ENCODE assay signal across 9 cellular contexts in genomic region chr12:12533238-12533829, GRCh38. TPM values are rescaled to one million over a fixed set of nuclear protein-coding genes. Genes with fewer than 3 reads are reported as not detected.
DNase-seq lines count a peak whose midpoint lies in the region; ATAC-seq, FAIRE-seq and TF ChIP-seq lines count a peak whose summit lies in the region.
"Had no signal": no experiment of that assay in that cellular context is flagged by ENCODE, and none has a peak within 500 bp of the region (broad histone marks: within the 10 kb centered on the region; RNA-seq: fewer than 3 reads in every experiment).

No MANE protein-coding gene starts in this region.

- dilution Hi-C loops in keratinocyte (cut with MboI; ENCODE audit: extremely low pct_ligation_motif_present, low sequenced_read_pairs) = no loop called here

- H3K79me2 ChIP-seq in keratinocyte (ENCODE audit: control insufficient read depth, insufficient read depth, low read length) = no peaks in the 10 kb centered on the region

- H3K4me3 ChIP-seq in adipocyte (ENCODE audit: low read length) (no peak overlapping the region), keratinocyte (ENCODE audit: control insufficient read depth in 2 of 3, extremely low read depth in 1 of 3, insufficient read depth in 2 of 3, low read depth in 1 of 3, low read length in 3 of 3) (no peak overlapping the region), thymus (ENCODE audit: low read length) (no peak overlapping the region)

- FAIRE-seq in keratinocyte (lab: Jason Lieb, UNC) = peak; percentile 80

- peak overlapping the region; percentile 55 for H3K4me2 ChIP-seq in keratinocyte (ENCODE audit: control insufficient read depth, extremely low read depth, insufficient read depth, low read depth, low read length)

- H3K36me3 ChIP-seq in adipocyte (ENCODE audit: control insufficient read depth, insufficient read depth, low read length, severe bottlenecking) (no peaks in the 10 kb centered on the region), keratinocyte (ENCODE audit: control insufficient read depth in 2 of 2, extremely low read depth in 1 of 2, insufficient read depth in 2 of 2, low read length in 2 of 2) (no peaks in the 10 kb centered on the region), thymus (ENCODE audit: control insufficient read depth, insufficient read depth) (no peaks in the 10 kb centered on the region)

- no peak for TF ChIP-seq CTCF in keratinocyte (optimal IDR thresholded peaks at IDR 0.05 in 1 of 3, IDR thresholded peaks at IDR 0.05 in 1 of 3, conservative IDR thresholded peaks at IDR 0.05 in 1 of 3; ENCODE audit: extremely low read depth in 1 of 3, insufficient read depth in 2 of 3, low read length in 3 of 3)

- no peaks in the 10 kb centered on the region for H3K9me3 ChIP-seq in adipocyte (ENCODE audit: control insufficient read depth, low read length)
- no peaks in the 10 kb centered on the region for H3K9me3 ChIP-seq in keratinocyte (ENCODE audit: control insufficient read depth, low read depth, low read length)
- H3K9me3 ChIP-seq in thymus (ENCODE audit: control insufficient read depth) = no peaks in the 10 kb centered on the region

- H3K9me1 ChIP-seq in keratinocyte (ENCODE audit: control insufficient read depth, extremely low read depth, insufficient read depth, low read length) = no peaks in the 10 kb centered on the region

- WGBS in thymus = 84% methylated on average over 6 of the region's 6 CpGs

- H3K9ac ChIP-seq in adipocyte (ENCODE audit: low read length) (no peak overlapping the region), keratinocyte (ENCODE audit: control insufficient read depth, extremely low read depth, insufficient read depth, low read length) (peak overlapping the region; percentile 51)

- H3K4me1 ChIP-seq in adipocyte (ENCODE audit: control insufficient read depth, insufficient read depth, low read length) (no peaks in the 10 kb centered on the region), keratinocyte (ENCODE audit: control insufficient read depth, extremely low read depth, insufficient read depth, low read length) (peaks cover 14% of the 10 kb centered on the region), thymus (ENCODE audit: control insufficient read depth, insufficient read depth, low read length) (peaks cover 3% of the 10 kb centered on the region)

- ATAC-seq in GM19467 (IDR thresholded peaks at IDR 0.05; ENCODE audit: unreplicated experiment) (no peak), GM19395 (IDR thresholded peaks at IDR 0.05; ENCODE audit: unreplicated experiment) (no peak)

- H4K20me1 ChIP-seq in keratinocyte (ENCODE audit: control insufficient read depth, extremely low read depth, insufficient read depth, low read length) = no peaks in the 10 kb centered on the region

- H3K27ac ChIP-seq in keratinocyte (ENCODE audit: control insufficient read depth, insufficient read depth, low read length) = peak overlapping the region; percentile 36
- peak overlapping the region; percentile 58 for H3K27ac ChIP-seq in thymus (ENCODE audit: low read depth)

- DNase-seq in NCI-H748 (lab: John Stamatoyannopoulos, UW; ENCODE audit: unreplicated experiment) (peak; percentile 6), NCI-H748 treated with DMSO at 0.1 percent for 48 hours (lab: John Stamatoyannopoulos, UW) (no peak), adipocyte (ENCODE audit: low read depth) (peak; percentile 30), keratinocyte (ENCODE audit: low read depth, low spot score) (peak; percentile 57), activated gamma-delta T cell (lab: John Stamatoyannopoulos, UW) (no peak)
- DNase-seq: stimulated activated CD4-positive, alpha-beta T cell treated with anti-CD3 and anti-CD28 coated beads, Interleukin-4, amount 100 ng/mL, for 4 hours had no signal

- peak overlapping the region; percentile 37 for H2AFZ ChIP-seq in keratinocyte (ENCODE audit: control insufficient read depth, low read length)

- H3K27me3 ChIP-seq in adipocyte (replicated peaks; ENCODE audit: control insufficient read depth, insufficient read depth, low read length) = no peaks in the 10 kb centered on the region
- no peaks in the 10 kb centered on the region for H3K27me3 ChIP-seq in keratinocyte (ENCODE audit: control insufficient read depth, extremely low read depth, insufficient read depth, low read length)
- H3K27me3 ChIP-seq in thymus (ENCODE audit: control insufficient read depth, insufficient read depth) = no peaks in the 10 kb centered on the region

RNA-seq across cellular contexts. Expression of gene DUSP16, which starts 29.3 kb away (rescaled TPM):
- polyA plus RNA-seq in keratinocyte (7.6 to 9.3 TPM (median 8.2 TPM) in 3 replicates), thymus (18.2 TPM)
- polyA plus RNA-seq in keratinocyte (2011; ENCODE audit: low read depth) = 7.3 TPM
- polyA plus RNA-seq in keratinocyte (2011; cell fraction: cytosol; rRNA removed) = 6.3 and 9.5 TPM in 2 replicates
- 8.6 and 10.2 TPM in 2 replicates for polyA plus RNA-seq in keratinocyte (2011; cell fraction: nucleus; rRNA removed)
- 7.0 and 11.6 TPM in 2 replicates for polyA plus RNA-seq in keratinocyte (2012; ENCODE audit: low replicate concordance)
- 11.5 to 15.7 TPM (median 12.1 TPM) in 3 replicates for polyA minus RNA-seq in keratinocyte
- polyA minus RNA-seq in keratinocyte (2011; cell fraction: cytosol; rRNA and poly(A)+ RNA removed) = 5.6 TPM
- polyA minus RNA-seq in keratinocyte (2011; cell fraction: nucleus; rRNA and poly(A)+ RNA removed) = 7.9 and 18.6 TPM in 2 replicates

Comparison
In these comparisons a context has a peak if more than half of its experiments do, and no peak if none do; other contexts are left out.
1. DNase-seq: peak in NCI-H748 (single experiment), adipocyte (single experiment) and keratinocyte (single experiment); none in NCI-H748 treated with DMSO at 0.1 percent for 48 hours (single experiment) and activated gamma-delta T cell (single experiment).